1 cellular context compared by ENCODE assay signal in the genomic region with DNA sequence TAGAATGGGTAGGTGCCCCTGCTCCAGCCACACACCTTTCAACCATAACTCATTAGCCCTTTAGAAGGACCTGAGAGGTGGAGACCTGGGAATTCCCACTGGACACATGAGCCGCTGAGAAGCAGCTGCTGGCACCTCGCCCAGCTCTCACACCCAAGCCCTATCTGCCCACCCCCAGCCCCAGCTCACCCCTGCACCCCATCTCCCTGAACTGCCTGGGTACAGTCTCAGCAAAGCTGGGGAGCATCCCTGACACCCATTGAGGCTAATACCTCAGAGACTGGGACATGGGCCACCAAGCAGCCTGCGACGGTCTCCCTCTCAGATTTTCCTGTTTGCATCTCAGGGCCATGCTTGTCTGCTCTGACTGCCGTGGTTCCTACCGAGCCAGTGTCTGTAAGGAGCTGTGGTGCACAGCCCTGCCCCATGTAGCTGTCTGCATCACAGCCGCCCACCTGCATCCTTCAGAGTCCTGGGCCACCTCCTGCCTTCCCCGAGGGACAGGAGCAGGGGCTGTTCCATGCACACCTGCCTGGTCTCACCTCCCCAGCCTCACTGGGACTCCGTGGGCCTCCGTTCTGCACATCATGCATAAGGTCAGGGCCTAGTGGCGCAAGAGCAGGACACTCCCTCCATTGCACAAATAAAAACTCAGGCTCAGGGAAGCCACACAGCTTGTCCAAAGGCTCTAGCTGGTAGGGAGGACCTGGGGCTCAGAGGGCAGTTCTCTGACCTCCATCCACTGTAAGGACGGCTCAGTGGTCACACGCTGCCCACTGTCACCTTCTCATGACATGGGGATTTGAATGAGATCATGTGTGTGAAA.
TF ChIP-seq lines count a peak whose summit lies in the region.

No MANE protein-coding gene starts in this region.

TF ChIP-seq in HepG2, 621 proteins besides CTCF, POLR2A, EP300 and RAD21 (continued from another document and continues in another):
- TF ChIP-seq, protein P1, sequence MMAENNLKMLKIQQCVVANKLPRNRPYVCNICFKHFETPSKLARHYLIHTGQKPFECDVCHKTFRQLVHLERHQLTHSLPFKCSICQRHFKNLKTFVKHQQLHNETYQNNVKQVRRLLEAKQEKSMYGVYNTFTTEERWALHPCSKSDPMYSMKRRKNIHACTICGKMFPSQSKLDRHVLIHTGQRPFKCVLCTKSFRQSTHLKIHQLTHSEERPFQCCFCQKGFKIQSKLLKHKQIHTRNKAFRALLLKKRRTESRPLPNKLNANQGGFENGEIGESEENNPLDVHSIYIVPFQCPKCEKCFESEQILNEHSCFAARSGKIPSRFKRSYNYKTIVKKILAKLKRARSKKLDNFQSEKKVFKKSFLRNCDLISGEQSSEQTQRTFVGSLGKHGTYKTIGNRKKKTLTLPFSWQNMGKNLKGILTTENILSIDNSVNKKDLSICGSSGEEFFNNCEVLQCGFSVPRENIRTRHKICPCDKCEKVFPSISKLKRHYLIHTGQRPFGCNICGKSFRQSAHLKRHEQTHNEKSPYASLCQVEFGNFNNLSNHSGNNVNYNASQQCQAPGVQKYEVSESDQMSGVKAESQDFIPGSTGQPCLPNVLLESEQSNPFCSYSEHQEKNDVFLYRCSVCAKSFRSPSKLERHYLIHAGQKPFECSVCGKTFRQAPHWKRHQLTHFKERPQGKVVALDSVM (CRISPR knock-in tag; IDR thresholded peaks at IDR 0.05) = peak; percentile 93
- TF ChIP-seq ZNF136 (CRISPR knock-in tag; IDR thresholded peaks at IDR 0.05; ENCODE audit: low read depth) (no peak), JDP2 (CRISPR knock-in tag; IDR thresholded peaks at IDR 0.05; ENCODE audit: borderline replicate concordance) (no peak), NR2F6 (IDR thresholded peaks at IDR 0.05) (peak; percentile 79), NR2F6 (CRISPR knock-in tag; IDR thresholded peaks at IDR 0.05) (peak; percentile 85), TBL1XR1 (IDR thresholded peaks at IDR 0.05; ENCODE audit: borderline replicate concordance, low read length, partially characterized antibody) (no peak), ZNF598 (CRISPR knock-in tag; IDR thresholded peaks at IDR 0.05; ENCODE audit: borderline replicate concordance) (no peak), ZNF678 (CRISPR knock-in tag; IDR thresholded peaks at IDR 0.05) (no peak), MEIS2 (CRISPR knock-in tag; IDR thresholded peaks at IDR 0.05) (no peak), ATF7-NPFF (CRISPR knock-in tag; IDR thresholded peaks at IDR 0.05; ENCODE audit: low read depth) (no peak), RARA (CRISPR knock-in tag; IDR thresholded peaks at IDR 0.05) (peak; percentile 15; the same call in 1 of the 2 replicates), TEAD3 (CRISPR knock-in tag; optimal IDR thresholded peaks at IDR 0.05; ENCODE audit: borderline replicate concordance) (no peak), EHMT2 (IDR thresholded peaks at IDR 0.05; ENCODE audit: borderline replicate concordance, low read depth, low read length) (no peak), MIER3 (CRISPR knock-in tag; IDR thresholded peaks at IDR 0.05; ENCODE audit: borderline replicate concordance) (no peak), ZFX (CRISPR knock-in tag; IDR thresholded peaks at IDR 0.05; ENCODE audit: low read depth) (peak; percentile 79), MAFK (conservative IDR thresholded peaks at IDR 0.05 in 1 of 2, IDR thresholded peaks at IDR 0.05 in 1 of 2; ENCODE audit: low read length in 2 of 2) (no peak), ZNF619 (CRISPR knock-in tag; IDR thresholded peaks at IDR 0.05) (no peak), ZNF441 (CRISPR knock-in tag; IDR thresholded peaks at IDR 0.05; ENCODE audit: borderline replicate concordance) (no peak), ZNF282 (IDR thresholded peaks at IDR 0.05; ENCODE audit: partially characterized antibody) (no peak), ZMYM3 (CRISPR knock-in tag; IDR thresholded peaks at IDR 0.05) (peak; percentile 80), HHEX (CRISPR knock-in tag; IDR thresholded peaks at IDR 0.05) (no peak), TEAD2 (CRISPR knock-in tag; IDR thresholded peaks at IDR 0.05) (no peak)
- TF ChIP-seq, protein P2, sequence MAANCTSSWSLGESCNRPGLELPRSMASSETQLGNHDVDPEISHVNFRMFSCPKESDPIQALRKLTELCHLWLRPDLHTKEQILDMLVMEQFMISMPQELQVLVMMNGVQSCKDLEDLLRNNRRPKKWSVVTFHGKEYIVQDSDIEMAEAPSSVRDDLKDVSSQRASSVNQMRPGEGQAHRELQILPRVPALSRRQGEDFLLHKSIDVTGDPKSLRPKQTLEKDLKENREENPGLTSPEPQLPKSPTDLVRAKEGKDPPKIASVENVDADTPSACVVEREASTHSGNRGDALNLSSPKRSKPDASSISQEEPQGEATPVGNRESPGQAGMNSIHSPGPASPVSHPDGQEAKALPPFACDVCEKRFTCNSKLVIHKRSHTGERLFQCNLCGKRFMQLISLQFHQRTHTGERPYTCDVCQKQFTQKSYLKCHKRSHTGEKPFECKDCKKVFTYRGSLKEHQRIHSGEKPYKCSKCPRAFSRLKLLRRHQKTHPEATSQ (CRISPR knock-in tag; IDR thresholded peaks at IDR 0.05; ENCODE audit: borderline replicate concordance) = no peak
- TF ChIP-seq, protein P3, sequence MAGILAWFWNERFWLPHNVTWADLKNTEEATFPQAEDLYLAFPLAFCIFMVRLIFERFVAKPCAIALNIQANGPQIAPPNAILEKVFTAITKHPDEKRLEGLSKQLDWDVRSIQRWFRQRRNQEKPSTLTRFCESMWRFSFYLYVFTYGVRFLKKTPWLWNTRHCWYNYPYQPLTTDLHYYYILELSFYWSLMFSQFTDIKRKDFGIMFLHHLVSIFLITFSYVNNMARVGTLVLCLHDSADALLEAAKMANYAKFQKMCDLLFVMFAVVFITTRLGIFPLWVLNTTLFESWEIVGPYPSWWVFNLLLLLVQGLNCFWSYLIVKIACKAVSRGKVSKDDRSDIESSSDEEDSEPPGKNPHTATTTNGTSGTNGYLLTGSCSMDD (CRISPR knock-in tag; IDR thresholded peaks at IDR 0.05) = no peak
- TF ChIP-seq, protein P4, sequence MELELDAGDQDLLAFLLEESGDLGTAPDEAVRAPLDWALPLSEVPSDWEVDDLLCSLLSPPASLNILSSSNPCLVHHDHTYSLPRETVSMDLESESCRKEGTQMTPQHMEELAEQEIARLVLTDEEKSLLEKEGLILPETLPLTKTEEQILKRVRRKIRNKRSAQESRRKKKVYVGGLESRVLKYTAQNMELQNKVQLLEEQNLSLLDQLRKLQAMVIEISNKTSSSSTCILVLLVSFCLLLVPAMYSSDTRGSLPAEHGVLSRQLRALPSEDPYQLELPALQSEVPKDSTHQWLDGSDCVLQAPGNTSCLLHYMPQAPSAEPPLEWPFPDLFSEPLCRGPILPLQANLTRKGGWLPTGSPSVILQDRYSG (CRISPR knock-in tag; IDR thresholded peaks at IDR 0.05) = no peak
- TF ChIP-seq, protein P5, sequence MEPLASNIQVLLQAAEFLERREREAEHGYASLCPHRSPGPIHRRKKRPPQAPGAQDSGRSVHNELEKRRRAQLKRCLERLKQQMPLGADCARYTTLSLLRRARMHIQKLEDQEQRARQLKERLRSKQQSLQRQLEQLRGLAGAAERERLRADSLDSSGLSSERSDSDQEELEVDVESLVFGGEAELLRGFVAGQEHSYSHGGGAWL (CRISPR knock-in tag; IDR thresholded peaks at IDR 0.05) = no peak
- TF ChIP-seq, protein P6, sequence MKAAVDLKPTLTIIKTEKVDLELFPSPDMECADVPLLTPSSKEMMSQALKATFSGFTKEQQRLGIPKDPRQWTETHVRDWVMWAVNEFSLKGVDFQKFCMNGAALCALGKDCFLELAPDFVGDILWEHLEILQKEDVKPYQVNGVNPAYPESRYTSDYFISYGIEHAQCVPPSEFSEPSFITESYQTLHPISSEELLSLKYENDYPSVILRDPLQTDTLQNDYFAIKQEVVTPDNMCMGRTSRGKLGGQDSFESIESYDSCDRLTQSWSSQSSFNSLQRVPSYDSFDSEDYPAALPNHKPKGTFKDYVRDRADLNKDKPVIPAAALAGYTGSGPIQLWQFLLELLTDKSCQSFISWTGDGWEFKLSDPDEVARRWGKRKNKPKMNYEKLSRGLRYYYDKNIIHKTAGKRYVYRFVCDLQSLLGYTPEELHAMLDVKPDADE (CRISPR knock-in tag; IDR thresholded peaks at IDR 0.05) = no peak
- TF ChIP-seq, protein P7, sequence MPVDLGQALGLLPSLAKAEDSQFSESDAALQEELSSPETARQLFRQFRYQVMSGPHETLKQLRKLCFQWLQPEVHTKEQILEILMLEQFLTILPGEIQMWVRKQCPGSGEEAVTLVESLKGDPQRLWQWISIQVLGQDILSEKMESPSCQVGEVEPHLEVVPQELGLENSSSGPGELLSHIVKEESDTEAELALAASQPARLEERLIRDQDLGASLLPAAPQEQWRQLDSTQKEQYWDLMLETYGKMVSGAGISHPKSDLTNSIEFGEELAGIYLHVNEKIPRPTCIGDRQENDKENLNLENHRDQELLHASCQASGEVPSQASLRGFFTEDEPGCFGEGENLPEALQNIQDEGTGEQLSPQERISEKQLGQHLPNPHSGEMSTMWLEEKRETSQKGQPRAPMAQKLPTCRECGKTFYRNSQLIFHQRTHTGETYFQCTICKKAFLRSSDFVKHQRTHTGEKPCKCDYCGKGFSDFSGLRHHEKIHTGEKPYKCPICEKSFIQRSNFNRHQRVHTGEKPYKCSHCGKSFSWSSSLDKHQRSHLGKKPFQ (CRISPR knock-in tag; IDR thresholded peaks at IDR 0.05; ENCODE audit: insufficient replicate concordance) = no peak
- TF ChIP-seq, protein P8, sequence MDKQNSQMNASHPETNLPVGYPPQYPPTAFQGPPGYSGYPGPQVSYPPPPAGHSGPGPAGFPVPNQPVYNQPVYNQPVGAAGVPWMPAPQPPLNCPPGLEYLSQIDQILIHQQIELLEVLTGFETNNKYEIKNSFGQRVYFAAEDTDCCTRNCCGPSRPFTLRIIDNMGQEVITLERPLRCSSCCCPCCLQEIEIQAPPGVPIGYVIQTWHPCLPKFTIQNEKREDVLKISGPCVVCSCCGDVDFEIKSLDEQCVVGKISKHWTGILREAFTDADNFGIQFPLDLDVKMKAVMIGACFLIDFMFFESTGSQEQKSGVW (CRISPR knock-in tag; IDR thresholded peaks at IDR 0.05; ENCODE audit: borderline replicate concordance) = no peak
- TF ChIP-seq, protein P9, sequence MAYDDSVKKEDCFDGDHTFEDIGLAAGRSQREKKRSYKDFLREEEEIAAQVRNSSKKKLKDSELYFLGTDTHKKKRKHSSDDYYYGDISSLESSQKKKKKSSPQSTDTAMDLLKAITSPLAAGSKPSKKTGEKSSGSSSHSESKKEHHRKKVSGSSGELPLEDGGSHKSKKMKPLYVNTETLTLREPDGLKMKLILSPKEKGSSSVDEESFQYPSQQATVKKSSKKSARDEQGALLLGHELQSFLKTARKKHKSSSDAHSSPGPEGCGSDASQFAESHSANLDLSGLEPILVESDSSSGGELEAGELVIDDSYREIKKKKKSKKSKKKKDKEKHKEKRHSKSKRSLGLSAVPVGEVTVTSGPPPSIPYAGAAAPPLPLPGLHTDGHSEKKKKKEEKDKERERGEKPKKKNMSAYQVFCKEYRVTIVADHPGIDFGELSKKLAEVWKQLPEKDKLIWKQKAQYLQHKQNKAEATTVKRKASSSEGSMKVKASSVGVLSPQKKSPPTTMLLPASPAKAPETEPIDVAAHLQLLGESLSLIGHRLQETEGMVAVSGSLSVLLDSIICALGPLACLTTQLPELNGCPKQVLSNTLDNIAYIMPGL (CRISPR knock-in tag; IDR thresholded peaks at IDR 0.05; ENCODE audit: borderline replicate concordance in 1 of 2, low read depth in 1 of 2) = no peak
- TF ChIP-seq, protein P10, sequence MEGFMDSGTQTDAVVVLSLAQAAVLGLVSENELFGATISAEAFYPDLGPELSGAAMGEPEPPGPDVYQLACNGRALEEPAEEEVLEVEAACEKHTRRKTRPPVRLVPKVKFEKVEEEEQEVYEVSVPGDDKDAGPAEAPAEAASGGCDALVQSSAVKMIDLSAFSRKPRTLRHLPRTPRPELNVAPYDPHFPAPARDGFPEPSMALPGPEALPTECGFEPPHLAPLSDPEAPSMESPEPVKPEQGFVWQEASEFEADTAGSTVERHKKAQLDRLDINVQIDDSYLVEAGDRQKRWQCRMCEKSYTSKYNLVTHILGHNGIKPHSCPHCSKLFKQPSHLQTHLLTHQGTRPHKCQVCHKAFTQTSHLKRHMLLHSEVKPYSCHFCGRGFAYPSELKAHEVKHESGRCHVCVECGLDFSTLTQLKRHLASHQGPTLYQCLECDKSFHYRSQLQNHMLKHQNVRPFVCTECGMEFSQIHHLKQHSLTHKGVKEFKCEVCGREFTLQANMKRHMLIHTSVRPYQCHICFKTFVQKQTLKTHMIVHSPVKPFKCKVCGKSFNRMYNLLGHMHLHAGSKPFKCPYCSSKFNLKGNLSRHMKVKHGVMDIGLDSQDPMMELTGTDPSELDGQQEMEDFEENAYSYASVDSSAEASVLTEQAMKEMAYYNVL (CRISPR knock-in tag; IDR thresholded peaks at IDR 0.05; ENCODE audit: borderline replicate concordance) = no peak
- TF ChIP-seq, protein P11, sequence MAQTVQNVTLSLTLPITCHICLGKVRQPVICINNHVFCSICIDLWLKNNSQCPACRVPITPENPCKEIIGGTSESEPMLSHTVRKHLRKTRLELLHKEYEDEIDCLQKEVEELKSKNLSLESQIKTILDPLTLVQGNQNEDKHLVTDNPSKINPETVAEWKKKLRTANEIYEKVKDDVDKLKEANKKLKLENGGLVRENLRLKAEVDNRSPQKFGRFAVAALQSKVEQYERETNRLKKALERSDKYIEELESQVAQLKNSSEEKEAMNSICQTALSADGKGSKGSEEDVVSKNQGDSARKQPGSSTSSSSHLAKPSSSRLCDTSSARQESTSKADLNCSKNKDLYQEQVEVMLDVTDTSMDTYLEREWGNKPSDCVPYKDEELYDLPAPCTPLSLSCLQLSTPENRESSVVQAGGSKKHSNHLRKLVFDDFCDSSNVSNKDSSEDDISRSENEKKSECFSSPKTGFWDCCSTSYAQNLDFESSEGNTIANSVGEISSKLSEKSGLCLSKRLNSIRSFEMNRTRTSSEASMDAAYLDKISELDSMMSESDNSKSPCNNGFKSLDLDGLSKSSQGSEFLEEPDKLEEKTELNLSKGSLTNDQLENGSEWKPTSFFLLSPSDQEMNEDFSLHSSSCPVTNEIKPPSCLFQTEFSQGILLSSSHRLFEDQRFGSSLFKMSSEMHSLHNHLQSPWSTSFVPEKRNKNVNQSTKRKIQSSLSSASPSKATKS (CRISPR knock-in tag; IDR thresholded peaks at IDR 0.05) = no peak
- TF ChIP-seq, protein P12, sequence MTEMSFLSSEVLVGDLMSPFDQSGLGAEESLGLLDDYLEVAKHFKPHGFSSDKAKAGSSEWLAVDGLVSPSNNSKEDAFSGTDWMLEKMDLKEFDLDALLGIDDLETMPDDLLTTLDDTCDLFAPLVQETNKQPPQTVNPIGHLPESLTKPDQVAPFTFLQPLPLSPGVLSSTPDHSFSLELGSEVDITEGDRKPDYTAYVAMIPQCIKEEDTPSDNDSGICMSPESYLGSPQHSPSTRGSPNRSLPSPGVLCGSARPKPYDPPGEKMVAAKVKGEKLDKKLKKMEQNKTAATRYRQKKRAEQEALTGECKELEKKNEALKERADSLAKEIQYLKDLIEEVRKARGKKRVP (CRISPR knock-in tag; IDR thresholded peaks at IDR 0.05) = no peak
- TF ChIP-seq, protein P13, sequence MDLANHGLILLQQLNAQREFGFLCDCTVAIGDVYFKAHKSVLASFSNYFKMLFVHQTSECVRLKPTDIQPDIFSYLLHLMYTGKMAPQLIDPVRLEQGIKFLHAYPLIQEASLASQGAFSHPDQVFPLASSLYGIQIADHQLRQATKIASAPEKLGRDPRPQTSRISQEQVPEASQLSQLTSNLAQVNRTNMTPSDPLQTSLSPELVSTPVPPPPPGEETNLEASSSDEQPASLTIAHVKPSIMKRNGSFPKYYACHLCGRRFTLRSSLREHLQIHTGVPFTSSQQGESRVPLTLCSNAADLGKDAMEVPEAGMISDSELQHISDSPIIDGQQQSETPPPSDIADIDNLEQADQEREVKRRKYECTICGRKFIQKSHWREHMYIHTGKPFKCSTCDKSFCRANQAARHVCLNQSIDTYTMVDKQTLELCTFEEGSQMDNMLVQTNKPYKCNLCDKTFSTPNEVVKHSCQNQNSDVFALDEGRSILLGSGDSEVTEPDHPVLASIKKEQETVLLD (CRISPR knock-in tag; IDR thresholded peaks at IDR 0.05; ENCODE audit: low read depth) = no peak
